ENCODE assay signal across 1 cellular context in genomic region chr2:105910497-105911238, GRCh38.
TF ChIP-seq lines count a peak whose summit lies in the region.

No MANE protein-coding gene starts in this region.

TF ChIP-seq in HepG2, 621 proteins besides CTCF, POLR2A, EP300 and RAD21 (continued from another document and continues in another):
- peak; percentile 60; the same call in 1 of the 2 replicates for TF ChIP-seq TFE3 (CRISPR knock-in tag; IDR thresholded peaks at IDR 0.05)
- peak; percentile 49; the same call in 1 of the 2 replicates for TF ChIP-seq KDM1A (CRISPR knock-in tag; IDR thresholded peaks at IDR 0.05)
- no peak for TF ChIP-seq GPBP1L1 (CRISPR knock-in tag; IDR thresholded peaks at IDR 0.05)
- TF ChIP-seq MBD4 (IDR thresholded peaks at IDR 0.05; ENCODE audit: borderline replicate concordance, low read length), result 0 out of 2 replicates have a peak, but pooled peaks have one; percentile 46
- no peak for TF ChIP-seq RBM22 (optimal IDR thresholded peaks at IDR 0.05; ENCODE audit: low read length)
- no peak for TF ChIP-seq ZBTB39 (CRISPR knock-in tag; IDR thresholded peaks at IDR 0.05)
- TF ChIP-seq NCOA2 (CRISPR knock-in tag; IDR thresholded peaks at IDR 0.05), result peak; percentile 85
- peak; percentile 60; the same call in 1 of the 2 replicates for TF ChIP-seq REPIN1 (CRISPR knock-in tag; IDR thresholded peaks at IDR 0.05; ENCODE audit: borderline replicate concordance, low read depth)
- TF ChIP-seq CBX5 (CRISPR knock-in tag; IDR thresholded peaks at IDR 0.05; ENCODE audit: borderline replicate concordance), result peak; percentile 67; the same call in 1 of the 2 replicates
- TF ChIP-seq ZNF839 (CRISPR knock-in tag; IDR thresholded peaks at IDR 0.05; ENCODE audit: borderline replicate concordance), result no peak
- TF ChIP-seq SOX6 (IDR thresholded peaks at IDR 0.05), result no peak
- peak; percentile 87 for TF ChIP-seq SOX6 (CRISPR knock-in tag; IDR thresholded peaks at IDR 0.05)
- TF ChIP-seq HNRNPK (IDR thresholded peaks at IDR 0.05; ENCODE audit: low read depth, low read length, poor library complexity, severe bottlenecking), result no peak
- no peak for TF ChIP-seq ZFP82 (CRISPR knock-in tag; IDR thresholded peaks at IDR 0.05; ENCODE audit: borderline replicate concordance)
- no peak for TF ChIP-seq NCOA5 (CRISPR knock-in tag; IDR thresholded peaks at IDR 0.05)
- TF ChIP-seq YEATS4 (CRISPR knock-in tag; IDR thresholded peaks at IDR 0.05; ENCODE audit: borderline replicate concordance), result 0 out of 2 replicates have a peak, but pooled peaks have one; percentile 19
- TF ChIP-seq PREB (CRISPR knock-in tag; IDR thresholded peaks at IDR 0.05), result no peak
- no peak for TF ChIP-seq ZNF781 (CRISPR knock-in tag; IDR thresholded peaks at IDR 0.05; ENCODE audit: borderline replicate concordance, not compliant biosample characterization)
- TF ChIP-seq ZNF784 (CRISPR knock-in tag; IDR thresholded peaks at IDR 0.05; ENCODE audit: borderline replicate concordance), result peak; percentile 65; the same call in 1 of the 2 replicates
- TF ChIP-seq ZBTB3 (CRISPR knock-in tag; IDR thresholded peaks at IDR 0.05; ENCODE audit: borderline replicate concordance, low read depth), result peak; percentile 51; the same call in 1 of the 2 replicates
- TF ChIP-seq ZNF737 (CRISPR knock-in tag; IDR thresholded peaks at IDR 0.05; ENCODE audit: borderline replicate concordance), result no peak
- TF ChIP-seq RAD51 (IDR thresholded peaks at IDR 0.05; ENCODE audit: borderline replicate concordance), result no peak
- peak; percentile 67; the same call in 1 of the 2 replicates for TF ChIP-seq DPF2 (CRISPR knock-in tag; IDR thresholded peaks at IDR 0.05; ENCODE audit: borderline replicate concordance, low read depth)
- TF ChIP-seq ZKSCAN5 (CRISPR knock-in tag; IDR thresholded peaks at IDR 0.05), result no peak
- no peak for TF ChIP-seq SOX13 (IDR thresholded peaks at IDR 0.05)
- TF ChIP-seq SOX13 (CRISPR knock-in tag; conservative IDR thresholded peaks at IDR 0.05 in 1 of 2, IDR thresholded peaks at IDR 0.05 in 1 of 2), result peak in 1 of 2 experiments; percentile 84; a peak in 2 of 4 replicates
- TF ChIP-seq ZNF574 (CRISPR knock-in tag; IDR thresholded peaks at IDR 0.05), result peak; percentile 61; the same call in 1 of the 2 replicates
- TF ChIP-seq ZNF10 (CRISPR knock-in tag; IDR thresholded peaks at IDR 0.05; ENCODE audit: borderline replicate concordance, low read depth), result no peak
- TF ChIP-seq ZBTB7B (CRISPR knock-in tag; IDR thresholded peaks at IDR 0.05), result no peak
- no peak for TF ChIP-seq MYNN (CRISPR knock-in tag; IDR thresholded peaks at IDR 0.05; ENCODE audit: low read depth)
- no peak for TF ChIP-seq ZFP36L1 (CRISPR knock-in tag; IDR thresholded peaks at IDR 0.05)
- no peak for TF ChIP-seq SNAPC4 (CRISPR knock-in tag; IDR thresholded peaks at IDR 0.05)
- no peak for TF ChIP-seq ZSCAN20 (CRISPR knock-in tag; IDR thresholded peaks at IDR 0.05; ENCODE audit: borderline replicate concordance)
- no peak for TF ChIP-seq ZNF577 (CRISPR knock-in tag; IDR thresholded peaks at IDR 0.05; ENCODE audit: borderline replicate concordance, low read depth)
- peak; percentile 37; the same call in 1 of the 2 replicates for TF ChIP-seq NR2C2 (CRISPR knock-in tag; IDR thresholded peaks at IDR 0.05; ENCODE audit: borderline replicate concordance)
- TF ChIP-seq FOXM1 (CRISPR knock-in tag; IDR thresholded peaks at IDR 0.05), result no peak
- peak; percentile 95 for TF ChIP-seq SALL1 (CRISPR knock-in tag; IDR thresholded peaks at IDR 0.05)
- TF ChIP-seq ATF6 (CRISPR knock-in tag; conservative IDR thresholded peaks at IDR 0.05), result no peak
- no peak for TF ChIP-seq NR3C1 (CRISPR knock-in tag; IDR thresholded peaks at IDR 0.05)
- no peak for TF ChIP-seq GRHL1 (CRISPR knock-in tag; conservative IDR thresholded peaks at IDR 0.05)
- peak; percentile 61; the same call in 1 of the 2 replicates for TF ChIP-seq PHF21A (CRISPR knock-in tag; IDR thresholded peaks at IDR 0.05)
- peak; percentile 69; the same call in 1 of the 2 replicates for TF ChIP-seq ONECUT2 (CRISPR knock-in tag; IDR thresholded peaks at IDR 0.05)
- TF ChIP-seq ZNF773 (CRISPR knock-in tag; IDR thresholded peaks at IDR 0.05; ENCODE audit: borderline replicate concordance), result 0 out of 2 replicates have a peak, but pooled peaks have one; percentile 37
